ENCODE assay signal across 32 cellular contexts in the genomic region with DNA sequence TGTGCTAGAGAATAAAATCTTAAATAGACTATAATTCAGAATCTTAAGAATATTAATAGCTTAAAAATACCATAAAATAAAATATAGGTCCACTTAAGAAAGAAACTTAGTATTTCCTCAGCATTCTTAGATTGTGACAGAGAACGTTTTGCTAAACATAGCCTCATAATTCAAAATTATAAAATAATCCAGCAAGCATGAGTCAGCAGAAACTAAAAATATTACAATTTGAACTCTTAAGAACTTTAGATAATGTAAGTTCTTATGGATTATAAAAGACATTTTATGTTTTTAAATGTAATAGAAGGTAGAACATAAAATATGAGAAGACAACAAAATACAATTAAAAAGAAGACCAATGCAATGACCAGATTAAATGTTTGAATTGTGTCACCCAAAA.
"Had no signal": no experiment of that assay in that cellular context is flagged by ENCODE, and none has a peak within 500 bp of the region (broad histone marks: within the 10 kb centered on the region; RNA-seq: fewer than 3 reads in every experiment).

No MANE protein-coding gene starts in this region.

- H3K4me3 ChIP-seq: ascending aorta, breast epithelium, cardiac muscle cell, colonic mucosa, gastrocnemius medialis, heart left ventricle had no signal

- H3K36me3 ChIP-seq: ascending aorta, breast epithelium, cardiac muscle cell, colonic mucosa, gastrocnemius medialis, heart left ventricle, WERI-Rb-1 had no signal

- H3K27ac ChIP-seq: ascending aorta, breast epithelium, cardiac muscle cell, colonic mucosa, foreskin keratinocyte, gastrocnemius medialis, heart left ventricle, WERI-Rb-1 had no signal

- DNase-seq: activated CD4-positive, alpha-beta memory T cell treated with anti-CD3 and anti-CD28 coated beads, Interleukin-2, amount 10 ng/mL, durations not matched to agents 7 days and 5 days; activated CD4-positive, alpha-beta T cell treated with anti-CD3 and anti-CD28 coated beads for 36 hours; activated CD4-positive, alpha-beta T cell treated with anti-CD3 and anti-CD28 coated beads, Interleukin-2, amount 10 ng/mL, durations not matched to agents 7 days and 5 days; activated CD4-positive, alpha-beta T cell treated with anti-CD3 and anti-CD28 coated beads, Interleukin-2, amount 50 U/mL, for 4 hours; activated CD4-positive, CD25-positive, alpha-beta regulatory T cell; activated CD4-positive, CD25-positive, alpha-beta regulatory T cell treated with anti-CD3 and anti-CD28 coated beads, Interleukin-2, amount 50 U/mL, for 72 hours; activated CD8-positive, alpha-beta memory T cell treated with anti-CD3 and anti-CD28 coated beads, Interleukin-2, amount 50 U/mL, for 48 hours; activated gamma-delta T cell; activated naive CD4-positive, alpha-beta T cell; activated naive CD4-positive, alpha-beta T cell treated with anti-CD3 and anti-CD28 coated beads, Interleukin-2, amount 10 ng/mL, durations not matched to agents 7 days and 5 days; activated naive CD8-positive, alpha-beta T cell treated with anti-CD3 and anti-CD28 coated beads, Interleukin-2, amount 10 ng/mL, durations not matched to agents 7 days and 5 days; activated T-cell treated with anti-CD3 and anti-CD28 coated beads for 4 hours; activated T-cell treated with anti-CD3 and anti-CD28 coated beads, Interleukin-2, amount 50 U/mL, for 24 hours; activated T-cell treated with anti-CD3 and anti-CD28 coated beads, Interleukin-2, amount 50 U/mL, for 72 hours; central memory CD4-positive, alpha-beta T cell; cerebellar nuclear complex; colonic mucosa; effector memory CD4-positive, alpha-beta T cell; endodermal cell; foreskin keratinocyte; gastrocnemius medialis; glutamatergic neuron; heart left ventricle; T-helper 1 cell; T-helper 17 cell; T1000; WERI-Rb-1 had no signal

- H3K27me3 ChIP-seq: ascending aorta, breast epithelium, cardiac muscle cell, colonic mucosa, foreskin keratinocyte, gastrocnemius medialis, heart left ventricle had no signal

- H3K9me3 ChIP-seq: ascending aorta, breast epithelium, colonic mucosa, gastrocnemius medialis, heart left ventricle had no signal

- ATAC-seq: activated CD4-positive, alpha-beta T cell treated with anti-CD3 and anti-CD28 coated beads for 36 hours; activated naive CD4-positive, alpha-beta T cell treated with anti-CD3 and anti-CD28 coated beads, Interleukin-2, amount 50 U/mL, for 72 hours; activated T-cell treated with anti-CD3 and anti-CD28 coated beads, Interleukin-2, amount 50 U/mL, for 72 hours; esophagus mucosa; foreskin keratinocyte; gastrocnemius medialis; heart left ventricle; T-helper 17 cell had no signal

- H3K4me1 ChIP-seq: ascending aorta, breast epithelium, colonic mucosa, foreskin keratinocyte, gastrocnemius medialis, heart left ventricle had no signal
